1 cellular context compared by ENCODE assay signal in genomic region chr12:92648242-92649031, GRCh38.
TF ChIP-seq lines count a peak whose summit lies in the region.

No MANE protein-coding gene starts in this region.

TF ChIP-seq in GM23338, 12 proteins besides CTCF, POLR2A, EP300 and RAD21 (continued from another document):
- TF ChIP-seq, protein P1, sequence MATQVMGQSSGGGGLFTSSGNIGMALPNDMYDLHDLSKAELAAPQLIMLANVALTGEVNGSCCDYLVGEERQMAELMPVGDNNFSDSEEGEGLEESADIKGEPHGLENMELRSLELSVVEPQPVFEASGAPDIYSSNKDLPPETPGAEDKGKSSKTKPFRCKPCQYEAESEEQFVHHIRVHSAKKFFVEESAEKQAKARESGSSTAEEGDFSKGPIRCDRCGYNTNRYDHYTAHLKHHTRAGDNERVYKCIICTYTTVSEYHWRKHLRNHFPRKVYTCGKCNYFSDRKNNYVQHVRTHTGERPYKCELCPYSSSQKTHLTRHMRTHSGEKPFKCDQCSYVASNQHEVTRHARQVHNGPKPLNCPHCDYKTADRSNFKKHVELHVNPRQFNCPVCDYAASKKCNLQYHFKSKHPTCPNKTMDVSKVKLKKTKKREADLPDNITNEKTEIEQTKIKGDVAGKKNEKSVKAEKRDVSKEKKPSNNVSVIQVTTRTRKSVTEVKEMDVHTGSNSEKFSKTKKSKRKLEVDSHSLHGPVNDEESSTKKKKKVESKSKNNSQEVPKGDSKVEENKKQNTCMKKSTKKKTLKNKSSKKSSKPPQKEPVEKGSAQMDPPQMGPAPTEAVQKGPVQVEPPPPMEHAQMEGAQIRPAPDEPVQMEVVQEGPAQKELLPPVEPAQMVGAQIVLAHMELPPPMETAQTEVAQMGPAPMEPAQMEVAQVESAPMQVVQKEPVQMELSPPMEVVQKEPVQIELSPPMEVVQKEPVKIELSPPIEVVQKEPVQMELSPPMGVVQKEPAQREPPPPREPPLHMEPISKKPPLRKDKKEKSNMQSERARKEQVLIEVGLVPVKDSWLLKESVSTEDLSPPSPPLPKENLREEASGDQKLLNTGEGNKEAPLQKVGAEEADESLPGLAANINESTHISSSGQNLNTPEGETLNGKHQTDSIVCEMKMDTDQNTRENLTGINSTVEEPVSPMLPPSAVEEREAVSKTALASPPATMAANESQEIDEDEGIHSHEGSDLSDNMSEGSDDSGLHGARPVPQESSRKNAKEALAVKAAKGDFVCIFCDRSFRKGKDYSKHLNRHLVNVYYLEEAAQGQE (IDR thresholded peaks at IDR 0.05; ENCODE audit: unreplicated experiment): no peak
- TF ChIP-seq STAT1 (IDR thresholded peaks at IDR 0.05; ENCODE audit: unreplicated experiment): no peak
- TF ChIP-seq, protein P2, sequence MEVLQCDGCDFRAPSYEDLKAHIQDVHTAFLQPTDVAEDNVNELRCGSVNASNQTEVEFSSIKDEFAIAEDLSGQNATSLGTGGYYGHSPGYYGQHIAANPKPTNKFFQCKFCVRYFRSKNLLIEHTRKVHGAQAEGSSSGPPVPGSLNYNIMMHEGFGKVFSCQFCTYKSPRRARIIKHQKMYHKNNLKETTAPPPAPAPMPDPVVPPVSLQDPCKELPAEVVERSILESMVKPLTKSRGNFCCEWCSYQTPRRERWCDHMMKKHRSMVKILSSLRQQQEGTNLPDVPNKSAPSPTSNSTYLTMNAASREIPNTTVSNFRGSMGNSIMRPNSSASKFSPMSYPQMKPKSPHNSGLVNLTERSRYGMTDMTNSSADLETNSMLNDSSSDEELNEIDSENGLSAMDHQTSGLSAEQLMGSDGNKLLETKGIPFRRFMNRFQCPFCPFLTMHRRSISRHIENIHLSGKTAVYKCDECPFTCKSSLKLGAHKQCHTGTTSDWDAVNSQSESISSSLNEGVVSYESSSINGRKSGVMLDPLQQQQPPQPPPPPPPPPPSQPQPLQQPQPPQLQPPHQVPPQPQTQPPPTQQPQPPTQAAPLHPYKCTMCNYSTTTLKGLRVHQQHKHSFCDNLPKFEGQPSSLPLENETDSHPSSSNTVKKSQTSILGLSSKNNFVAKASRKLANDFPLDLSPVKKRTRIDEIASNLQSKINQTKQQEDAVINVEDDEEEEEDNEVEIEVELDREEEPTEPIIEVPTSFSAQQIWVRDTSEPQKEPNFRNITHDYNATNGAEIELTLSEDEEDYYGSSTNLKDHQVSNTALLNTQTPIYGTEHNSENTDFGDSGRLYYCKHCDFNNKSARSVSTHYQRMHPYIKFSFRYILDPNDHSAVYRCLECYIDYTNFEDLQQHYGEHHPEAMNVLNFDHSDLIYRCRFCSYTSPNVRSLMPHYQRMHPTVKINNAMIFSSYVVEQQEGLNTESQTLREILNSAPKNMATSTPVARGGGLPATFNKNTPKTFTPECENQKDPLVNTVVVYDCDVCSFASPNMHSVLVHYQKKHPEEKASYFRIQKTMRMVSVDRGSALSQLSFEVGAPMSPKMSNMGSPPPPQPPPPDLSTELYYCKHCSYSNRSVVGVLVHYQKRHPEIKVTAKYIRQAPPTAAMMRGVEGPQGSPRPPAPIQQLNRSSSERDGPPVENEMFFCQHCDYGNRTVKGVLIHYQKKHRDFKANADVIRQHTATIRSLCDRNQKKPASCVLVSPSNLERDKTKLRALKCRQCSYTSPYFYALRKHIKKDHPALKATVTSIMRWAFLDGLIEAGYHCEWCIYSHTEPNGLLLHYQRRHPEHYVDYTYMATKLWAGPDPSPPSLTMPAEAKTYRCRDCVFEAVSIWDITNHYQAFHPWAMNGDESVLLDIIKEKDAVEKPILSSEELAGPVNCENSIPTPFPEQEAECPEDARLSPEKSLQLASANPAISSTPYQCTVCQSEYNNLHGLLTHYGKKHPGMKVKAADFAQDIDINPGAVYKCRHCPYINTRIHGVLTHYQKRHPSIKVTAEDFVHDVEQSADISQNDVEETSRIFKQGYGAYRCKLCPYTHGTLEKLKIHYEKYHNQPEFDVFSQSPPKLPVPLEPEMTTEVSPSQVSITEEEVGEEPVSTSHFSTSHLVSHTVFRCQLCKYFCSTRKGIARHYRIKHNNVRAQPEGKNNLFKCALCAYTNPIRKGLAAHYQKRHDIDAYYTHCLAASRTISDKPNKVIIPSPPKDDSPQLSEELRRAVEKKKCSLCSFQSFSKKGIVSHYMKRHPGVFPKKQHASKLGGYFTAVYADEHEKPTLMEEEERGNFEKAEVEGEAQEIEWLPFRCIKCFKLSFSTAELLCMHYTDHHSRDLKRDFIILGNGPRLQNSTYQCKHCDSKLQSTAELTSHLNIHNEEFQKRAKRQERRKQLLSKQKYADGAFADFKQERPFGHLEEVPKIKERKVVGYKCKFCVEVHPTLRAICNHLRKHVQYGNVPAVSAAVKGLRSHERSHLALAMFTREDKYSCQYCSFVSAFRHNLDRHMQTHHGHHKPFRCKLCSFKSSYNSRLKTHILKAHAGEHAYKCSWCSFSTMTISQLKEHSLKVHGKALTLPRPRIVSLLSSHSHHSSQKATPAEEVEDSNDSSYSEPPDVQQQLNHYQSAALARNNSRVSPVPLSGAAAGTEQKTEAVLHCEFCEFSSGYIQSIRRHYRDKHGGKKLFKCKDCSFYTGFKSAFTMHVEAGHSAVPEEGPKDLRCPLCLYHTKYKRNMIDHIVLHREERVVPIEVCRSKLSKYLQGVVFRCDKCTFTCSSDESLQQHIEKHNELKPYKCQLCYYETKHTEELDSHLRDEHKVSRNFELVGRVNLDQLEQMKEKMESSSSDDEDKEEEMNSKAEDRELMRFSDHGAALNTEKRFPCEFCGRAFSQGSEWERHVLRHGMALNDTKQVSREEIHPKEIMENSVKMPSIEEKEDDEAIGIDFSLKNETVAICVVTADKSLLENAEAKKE (CRISPR knock-in tag; IDR thresholded peaks at IDR 0.05): no peak
- TF ChIP-seq POLR2AphosphoS5 (IDR thresholded peaks at IDR 0.05; ENCODE audit: low read depth): no peak
- TF ChIP-seq CREB1 (CRISPR knock-in tag; IDR thresholded peaks at IDR 0.05; ENCODE audit: low read depth): no peak
- no peak for TF ChIP-seq EZH2phosphoT487 (IDR thresholded peaks at IDR 0.05; ENCODE audit: unreplicated experiment)
TF ChIP-seq in GM23338: peak in this region for 0.
